8 cellular contexts compared by ENCODE assay signal in genomic region chr19:39481229-39481545, GRCh38. TPM values are rescaled to one million over a fixed set of nuclear protein-coding genes. Genes with fewer than 3 reads are reported as not detected.
DNase-seq lines count a peak whose midpoint lies in the region; ATAC-seq and TF ChIP-seq lines count a peak whose summit lies in the region.

No MANE protein-coding gene starts in this region.

- no peaks in the 10 kb centered on the region for H3K9me3 Mint-ChIP-seq in activated T-cell treated with anti-CD3 and anti-CD28 coated beads, Interleukin-2, amount 50 U/mL, for 72 hours
- no peaks in the 10 kb centered on the region for H3K9me3 Mint-ChIP-seq in activated T-helper 2 cell treated with anti-CD3 and anti-CD28 coated beads, Interferon-gamma antibody, Interleukin-2, Interleukin-4, amounts not matched to agents 10 μg/mL and 5 μg/mL and 100 μg/mL, durations not matched to agents 14 hours and 24 hours and 36 hours

- 1% methylated on average over 9 to 12 of the region's 12 CpGs for WGBS in tibial nerve, 2 donors

- intact Hi-C loops in activated T-helper 2 cell treated with anti-CD3 and anti-CD28 coated beads, Interferon-gamma antibody, Interleukin-2, Interleukin-4, amounts not matched to agents 10 μg/mL and 5 μg/mL and 100 μg/mL, durations not matched to agents 14 hours and 24 hours and 36 hours (cut with micrococcal nuclease) = loop anchor here (2.0 kb wide), 3 partner anchors 36 to 52 kb away; partner anchors contain the start of genes EID2B and SUPT5H

- peaks cover 26% of the 10 kb centered on the region for H3K4me1 Mint-ChIP-seq in activated T-cell treated with anti-CD3 and anti-CD28 coated beads, Interleukin-2, amount 50 U/mL, for 72 hours (ENCODE audit: low read depth)
- H3K4me1 Mint-ChIP-seq in activated T-helper 2 cell treated with anti-CD3 and anti-CD28 coated beads, Interferon-gamma antibody, Interleukin-2, Interleukin-4, amounts not matched to agents 10 μg/mL and 5 μg/mL and 100 μg/mL, durations not matched to agents 14 hours and 24 hours and 36 hours (ENCODE audit: low read depth) = peaks cover 24% of the 10 kb centered on the region

- H3K36me3 ChIP-seq in kidney epithelial cell (ENCODE audit: control insufficient read depth, insufficient read depth, low read length) (no peaks in the 10 kb centered on the region), tibial nerve (peaks cover 3 to 52% (median 9%) of the 10 kb centered on the region in 3 donors)

- H3K27ac ChIP-seq in tibial nerve = peak overlapping the region; percentile 67 to 88 (median 86)

- peak overlapping the region; percentile 94 to 97 for H3K4me3 Mint-ChIP-seq in activated T-cell treated with anti-CD3 and anti-CD28 coated beads, Interleukin-2, amount 50 U/mL, for 72 hours
- H3K4me3 Mint-ChIP-seq in activated T-helper 2 cell treated with anti-CD3 and anti-CD28 coated beads, Interferon-gamma antibody, Interleukin-2, Interleukin-4, amounts not matched to agents 10 μg/mL and 5 μg/mL and 100 μg/mL, durations not matched to agents 14 hours and 24 hours and 36 hours (ENCODE audit: low read depth) = peak overlapping the region; percentile 97

- no peaks in the 10 kb centered on the region for H3K9me3 ChIP-seq in tibial nerve

- TF ChIP-seq POLR2A in tibial nerve (IDR thresholded peaks at IDR 0.05) = no peak

- TF ChIP-seq EP300 in tibial nerve (IDR thresholded peaks at IDR 0.05) = no peak

- H3K27me3 ChIP-seq in kidney epithelial cell (ENCODE audit: control insufficient read depth, insufficient read depth, low read length) = no peaks in the 10 kb centered on the region
- no peaks in the 10 kb centered on the region for H3K27me3 ChIP-seq in tibial nerve

- ATAC-seq in activated T-cell treated with anti-CD3 and anti-CD28 coated beads, Interleukin-2, amount 50 U/mL, for 72 hours (replicated peaks in 1 of 2) = no peak

- peak overlapping the region; percentile 84 for H3K27ac Mint-ChIP-seq in activated T-cell treated with anti-CD3 and anti-CD28 coated beads, Interleukin-2, amount 50 U/mL, for 72 hours
- peak overlapping the region; percentile 84 for H3K27ac Mint-ChIP-seq in activated T-helper 2 cell treated with anti-CD3 and anti-CD28 coated beads, Interferon-gamma antibody, Interleukin-2, Interleukin-4, amounts not matched to agents 10 μg/mL and 5 μg/mL and 100 μg/mL, durations not matched to agents 14 hours and 24 hours and 36 hours

- peaks cover 0 to 23% (median 15%) of the 10 kb centered on the region in 4 donors for H3K4me1 ChIP-seq in tibial nerve

- no peak for TF ChIP-seq CTCF in kidney epithelial cell (IDR thresholded peaks at IDR 0.05; ENCODE audit: insufficient read depth, low read length, poor library complexity, severe bottlenecking)
- TF ChIP-seq CTCF in tibial nerve (IDR thresholded peaks at IDR 0.05) = no peak

- DNase-seq in activated T-cell treated with anti-CD3 and anti-CD28 coated beads, Interleukin-2, amount 50 U/mL, for 72 hours = no peak
- no peak for DNase-seq in activated T-cell treated with anti-CD3 and anti-CD28 coated beads, Interleukin-2, amount 50 U/mL, for 48 hours
- no peak for DNase-seq in activated T-helper 2 cell treated with anti-CD3 and anti-CD28 coated beads, Interferon-gamma antibody, Interleukin-2, Interleukin-4, amounts not matched to agents 10 μg/mL and 5 μg/mL and 100 μg/mL, durations not matched to agents 14 hours and 24 hours and 36 hours (ENCODE audit: low spot score)
- DNase-seq in kidney epithelial cell (ENCODE audit: low read depth) (no peak), tibial nerve (ENCODE audit: low spot score in 2 of 2) (no peak), SIG-M5 (lab: John Stamatoyannopoulos, UW) (no peak), SKM-1 (lab: John Stamatoyannopoulos, UW; ENCODE audit: unreplicated experiment) (no peak), activated gamma-delta T cell treated with Interleukin-2 at 50 U/mL for 16 hours (no peak)

- H3K4me3 ChIP-seq in kidney epithelial cell (ENCODE audit: low read depth, low read length) = peak overlapping the region; percentile 100
- peak overlapping the region; percentile 81 to 96 (median 85) for H3K4me3 ChIP-seq in tibial nerve

- H3K36me3 Mint-ChIP-seq in activated T-cell treated with anti-CD3 and anti-CD28 coated beads, Interleukin-2, amount 50 U/mL, for 72 hours (ENCODE audit: insufficient read depth in 2 of 2) = peaks cover 2 to 8% of the 10 kb centered on the region in 2 donors
- peaks cover 49% of the 10 kb centered on the region for H3K36me3 Mint-ChIP-seq in activated T-helper 2 cell treated with anti-CD3 and anti-CD28 coated beads, Interferon-gamma antibody, Interleukin-2, Interleukin-4, amounts not matched to agents 10 μg/mL and 5 μg/mL and 100 μg/mL, durations not matched to agents 14 hours and 24 hours and 36 hours (ENCODE audit: low read depth)

- H3K27me3 Mint-ChIP-seq in activated T-cell treated with anti-CD3 and anti-CD28 coated beads, Interleukin-2, amount 50 U/mL, for 72 hours (ENCODE audit: low read depth) = no peaks in the 10 kb centered on the region
- no peaks in the 10 kb centered on the region for H3K27me3 Mint-ChIP-seq in activated T-helper 2 cell treated with anti-CD3 and anti-CD28 coated beads, Interferon-gamma antibody, Interleukin-2, Interleukin-4, amounts not matched to agents 10 μg/mL and 5 μg/mL and 100 μg/mL, durations not matched to agents 14 hours and 24 hours and 36 hours (ENCODE audit: low read depth)

RNA-seq across cellular contexts. Expression of gene TIMM50, which starts 0.5 kb away (rescaled TPM):
- 10 to 100 TPM; 52.4 to 55.8 TPM for total RNA-seq in activated T-cell treated with anti-CD3 and anti-CD28 coated beads, Interleukin-2, amount 50 U/mL, for 72 hours
- 110 and 115 TPM in 2 replicates for total RNA-seq in activated T-helper 2 cell treated with anti-CD3 and anti-CD28 coated beads, Interferon-gamma antibody, Interleukin-2, Interleukin-4, amounts not matched to agents 10 μg/mL and 5 μg/mL and 100 μg/mL, durations not matched to agents 14 hours and 24 hours and 36 hours
- total RNA-seq in kidney epithelial cell (89.0 and 94.3 TPM in 2 replicates), tibial nerve (10 to 100 TPM; 38.4 to 65.5 (median 55.4) TPM)

RNA-seq across cellular contexts. Expression of gene DLL3, which starts 17.6 kb away (rescaled TPM):
- total RNA-seq in activated T-cell treated with anti-CD3 and anti-CD28 coated beads, Interleukin-2, amount 50 U/mL, for 72 hours = 1 to 10 TPM in 1 of 2 donors, under 1 TPM in 1; 0.72 to 1.1 TPM
- 1.6 and 1.8 TPM in 2 replicates for total RNA-seq in activated T-helper 2 cell treated with anti-CD3 and anti-CD28 coated beads, Interferon-gamma antibody, Interleukin-2, Interleukin-4, amounts not matched to agents 10 μg/mL and 5 μg/mL and 100 μg/mL, durations not matched to agents 14 hours and 24 hours and 36 hours
- total RNA-seq in kidney epithelial cell (2.4 and 4.7 TPM in 2 replicates), tibial nerve (not detected)

RNA-seq across cellular contexts. Expression of gene SELENOV, which starts 33.8 kb away (rescaled TPM):
- not detected for total RNA-seq in activated T-cell treated with anti-CD3 and anti-CD28 coated beads, Interleukin-2, amount 50 U/mL, for 72 hours
- not detected in 2 replicates for total RNA-seq in activated T-helper 2 cell treated with anti-CD3 and anti-CD28 coated beads, Interferon-gamma antibody, Interleukin-2, Interleukin-4, amounts not matched to agents 10 μg/mL and 5 μg/mL and 100 μg/mL, durations not matched to agents 14 hours and 24 hours and 36 hours
- total RNA-seq in kidney epithelial cell = 0.27 and 0.42 TPM in 2 replicates
- not detected for total RNA-seq in tibial nerve

RNA-seq across cellular contexts. Expression of gene SUPT5H, which starts 35.8 kb away (rescaled TPM):
- total RNA-seq in activated T-cell treated with anti-CD3 and anti-CD28 coated beads, Interleukin-2, amount 50 U/mL, for 72 hours = 100 to 1,000 TPM; 192 to 201 TPM
- total RNA-seq in activated T-helper 2 cell treated with anti-CD3 and anti-CD28 coated beads, Interferon-gamma antibody, Interleukin-2, Interleukin-4, amounts not matched to agents 10 μg/mL and 5 μg/mL and 100 μg/mL, durations not matched to agents 14 hours and 24 hours and 36 hours = 163 and 169 TPM in 2 replicates
- total RNA-seq in kidney epithelial cell = 106 and 121 TPM in 2 replicates
- 100 to 1,000 TPM in 3 of 4 donors, 10 to 100 TPM in 1; 94.4 to 120 (median 106) TPM for total RNA-seq in tibial nerve

RNA-seq across cellular contexts. Expression of gene RPS16, which starts 45.4 kb away (rescaled TPM):
- 1,000 to 10,000 TPM; 3,177 to 3,644 TPM for total RNA-seq in activated T-cell treated with anti-CD3 and anti-CD28 coated beads, Interleukin-2, amount 50 U/mL, for 72 hours
- total RNA-seq in activated T-helper 2 cell treated with anti-CD3 and anti-CD28 coated beads, Interferon-gamma antibody, Interleukin-2, Interleukin-4, amounts not matched to agents 10 μg/mL and 5 μg/mL and 100 μg/mL, durations not matched to agents 14 hours and 24 hours and 36 hours = 2,627 and 2,674 TPM in 2 replicates
- 1,721 and 2,288 TPM in 2 replicates for total RNA-seq in kidney epithelial cell
- total RNA-seq in tibial nerve = 1,000 to 10,000 TPM; 1,048 to 1,762 (median 1,462) TPM
